Comparison of ENCODE assay signal across 9 cellular contexts in genomic region chr4:16770887-16771286, GRCh38.
"Had no signal": no experiment of that assay in that cellular context is flagged by ENCODE, and none has a peak within 500 bp of the region (broad histone marks: within the 10 kb centered on the region; RNA-seq: fewer than 3 reads in every experiment).

No MANE protein-coding gene starts in this region.

- FAIRE-seq: HTR-8/SVneo, K562 had no signal

- ATAC-seq: HCT116, K562 had no signal

- H3K9me3 Mint-ChIP-seq: HFFc6 had no signal

- H3K4me3 ChIP-seq: GM23248, HAP-1, K562 had no signal

- H3K4me3 Mint-ChIP-seq: HFFc6 had no signal

- H3K27ac ChIP-seq: GM23248 had no signal

- H2AFZ ChIP-seq: GM23248 had no signal

- DNase-seq: GOT3, H7, HFFc6, IMR-90 had no signal

- H3K9me3 ChIP-seq: HAP-1 had no signal

- H3K9ac ChIP-seq: GM23248 had no signal

- H3K36me3 ChIP-seq: HAP-1 had no signal

- H3K27ac Mint-ChIP-seq: HFFc6 had no signal
